1 cellular context compared by ENCODE assay signal in the genomic region with DNA sequence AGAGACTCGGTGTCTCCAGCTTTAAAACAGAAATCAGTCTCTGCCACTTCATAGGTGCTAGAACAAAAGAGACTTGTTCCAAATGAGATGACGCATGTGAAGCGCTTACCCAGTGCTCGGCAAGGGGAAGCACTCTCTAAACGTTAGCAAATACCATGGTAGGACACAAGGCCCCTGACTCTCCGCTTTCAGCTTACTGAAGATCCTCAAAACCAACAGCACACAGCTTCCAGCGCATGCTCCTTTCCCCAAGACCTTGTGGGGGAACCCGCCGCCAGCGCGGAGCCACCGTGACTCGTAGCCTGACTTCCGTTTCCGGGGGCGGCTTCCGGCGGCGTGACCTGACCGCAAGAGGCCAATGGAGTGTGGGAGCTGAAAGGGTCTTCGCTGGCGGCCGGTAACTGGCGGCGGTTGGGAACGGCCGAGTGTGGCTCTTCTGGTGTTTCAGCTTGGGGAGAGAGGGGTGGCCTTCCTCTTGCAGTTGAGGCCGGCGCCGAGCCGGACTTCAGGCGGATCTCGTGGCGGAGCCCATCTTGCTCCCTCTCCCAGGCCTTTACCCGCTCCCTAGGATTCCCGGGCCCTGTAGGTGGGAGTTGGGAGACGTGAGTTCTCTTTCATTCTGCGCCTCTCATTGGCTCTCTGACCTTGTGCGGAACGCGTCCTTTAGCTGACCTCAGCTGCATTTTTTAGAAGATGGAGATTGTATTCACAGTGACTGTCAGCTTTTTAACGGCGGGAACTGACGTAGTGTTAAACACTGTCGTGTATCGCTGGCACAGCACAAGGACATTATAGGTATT.
TF ChIP-seq lines count a peak whose summit lies in the region.

A gene with protein sequence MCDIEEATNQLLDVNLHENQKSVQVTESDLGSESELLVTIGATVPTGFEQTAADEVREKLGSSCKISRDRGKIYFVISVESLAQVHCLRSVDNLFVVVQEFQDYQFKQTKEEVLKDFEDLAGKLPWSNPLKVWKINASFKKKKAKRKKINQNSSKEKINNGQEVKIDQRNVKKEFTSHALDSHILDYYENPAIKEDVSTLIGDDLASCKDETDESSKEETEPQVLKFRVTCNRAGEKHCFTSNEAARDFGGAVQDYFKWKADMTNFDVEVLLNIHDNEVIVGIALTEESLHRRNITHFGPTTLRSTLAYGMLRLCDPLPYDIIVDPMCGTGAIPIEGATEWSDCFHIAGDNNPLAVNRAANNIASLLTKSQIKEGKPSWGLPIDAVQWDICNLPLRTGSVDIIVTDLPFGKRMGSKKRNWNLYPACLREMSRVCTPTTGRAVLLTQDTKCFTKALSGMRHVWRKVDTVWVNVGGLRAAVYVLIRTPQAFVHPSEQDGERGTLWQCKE (plus strand): TSS at position 324 of the 800 bp plus-strand sequence. CDS start 2,015 bp downstream, outside the sequence.

TF ChIP-seq in HepG2, 621 proteins besides CTCF, POLR2A, EP300 and RAD21 (continued from another document and continues in another):
- TF ChIP-seq, protein P1, sequence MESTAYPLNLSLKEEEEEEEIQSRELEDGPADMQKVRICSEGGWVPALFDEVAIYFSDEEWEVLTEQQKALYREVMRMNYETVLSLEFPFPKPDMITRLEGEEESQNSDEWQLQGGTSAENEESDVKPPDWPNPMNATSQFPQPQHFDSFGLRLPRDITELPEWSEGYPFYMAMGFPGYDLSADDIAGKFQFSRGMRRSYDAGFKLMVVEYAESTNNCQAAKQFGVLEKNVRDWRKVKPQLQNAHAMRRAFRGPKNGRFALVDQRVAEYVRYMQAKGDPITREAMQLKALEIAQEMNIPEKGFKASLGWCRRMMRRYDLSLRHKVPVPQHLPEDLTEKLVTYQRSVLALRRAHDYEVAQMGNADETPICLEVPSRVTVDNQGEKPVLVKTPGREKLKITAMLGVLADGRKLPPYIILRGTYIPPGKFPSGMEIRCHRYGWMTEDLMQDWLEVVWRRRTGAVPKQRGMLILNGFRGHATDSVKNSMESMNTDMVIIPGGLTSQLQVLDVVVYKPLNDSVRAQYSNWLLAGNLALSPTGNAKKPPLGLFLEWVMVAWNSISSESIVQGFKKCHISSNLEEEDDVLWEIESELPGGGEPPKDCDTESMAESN (CRISPR knock-in tag; conservative IDR thresholded peaks at IDR 0.05): peak; percentile 87; the same call in 1 of the 2 replicates
- TF ChIP-seq ZFX (CRISPR knock-in tag; IDR thresholded peaks at IDR 0.05; ENCODE audit: low read depth): peak; percentile 97
- TF ChIP-seq SMYD3 (CRISPR knock-in tag; IDR thresholded peaks at IDR 0.05): peak; percentile 91
- TF ChIP-seq ZNF563 (CRISPR knock-in tag; IDR thresholded peaks at IDR 0.05): peak; percentile 57; the same call in 1 of the 2 replicates
- TF ChIP-seq SSRP1 (CRISPR knock-in tag; IDR thresholded peaks at IDR 0.05): no peak
- no peak for TF ChIP-seq IKZF1 (IDR thresholded peaks at IDR 0.05)
- TF ChIP-seq, protein P2, sequence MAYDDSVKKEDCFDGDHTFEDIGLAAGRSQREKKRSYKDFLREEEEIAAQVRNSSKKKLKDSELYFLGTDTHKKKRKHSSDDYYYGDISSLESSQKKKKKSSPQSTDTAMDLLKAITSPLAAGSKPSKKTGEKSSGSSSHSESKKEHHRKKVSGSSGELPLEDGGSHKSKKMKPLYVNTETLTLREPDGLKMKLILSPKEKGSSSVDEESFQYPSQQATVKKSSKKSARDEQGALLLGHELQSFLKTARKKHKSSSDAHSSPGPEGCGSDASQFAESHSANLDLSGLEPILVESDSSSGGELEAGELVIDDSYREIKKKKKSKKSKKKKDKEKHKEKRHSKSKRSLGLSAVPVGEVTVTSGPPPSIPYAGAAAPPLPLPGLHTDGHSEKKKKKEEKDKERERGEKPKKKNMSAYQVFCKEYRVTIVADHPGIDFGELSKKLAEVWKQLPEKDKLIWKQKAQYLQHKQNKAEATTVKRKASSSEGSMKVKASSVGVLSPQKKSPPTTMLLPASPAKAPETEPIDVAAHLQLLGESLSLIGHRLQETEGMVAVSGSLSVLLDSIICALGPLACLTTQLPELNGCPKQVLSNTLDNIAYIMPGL (CRISPR knock-in tag; IDR thresholded peaks at IDR 0.05; ENCODE audit: borderline replicate concordance in 1 of 2, low read depth in 1 of 2): peak; percentile 54 to 64; a peak in 2 of 4 replicates
- TF ChIP-seq ZNF672 (CRISPR knock-in tag; IDR thresholded peaks at IDR 0.05): no peak
- no peak for TF ChIP-seq ELF4 (CRISPR knock-in tag; IDR thresholded peaks at IDR 0.05; ENCODE audit: borderline replicate concordance)
- TF ChIP-seq, protein P3, sequence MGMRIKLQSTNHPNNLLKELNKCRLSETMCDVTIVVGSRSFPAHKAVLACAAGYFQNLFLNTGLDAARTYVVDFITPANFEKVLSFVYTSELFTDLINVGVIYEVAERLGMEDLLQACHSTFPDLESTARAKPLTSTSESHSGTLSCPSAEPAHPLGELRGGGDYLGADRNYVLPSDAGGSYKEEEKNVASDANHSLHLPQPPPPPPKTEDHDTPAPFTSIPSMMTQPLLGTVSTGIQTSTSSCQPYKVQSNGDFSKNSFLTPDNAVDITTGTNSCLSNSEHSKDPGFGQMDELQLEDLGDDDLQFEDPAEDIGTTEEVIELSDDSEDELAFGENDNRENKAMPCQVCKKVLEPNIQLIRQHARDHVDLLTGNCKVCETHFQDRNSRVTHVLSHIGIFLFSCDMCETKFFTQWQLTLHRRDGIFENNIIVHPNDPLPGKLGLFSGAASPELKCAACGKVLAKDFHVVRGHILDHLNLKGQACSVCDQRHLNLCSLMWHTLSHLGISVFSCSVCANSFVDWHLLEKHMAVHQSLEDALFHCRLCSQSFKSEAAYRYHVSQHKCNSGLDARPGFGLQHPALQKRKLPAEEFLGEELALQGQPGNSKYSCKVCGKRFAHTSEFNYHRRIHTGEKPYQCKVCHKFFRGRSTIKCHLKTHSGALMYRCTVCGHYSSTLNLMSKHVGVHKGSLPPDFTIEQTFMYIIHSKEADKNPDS (CRISPR knock-in tag; IDR thresholded peaks at IDR 0.05): no peak; the same call in 1 of the 2 replicates
- TF ChIP-seq, protein P4, sequence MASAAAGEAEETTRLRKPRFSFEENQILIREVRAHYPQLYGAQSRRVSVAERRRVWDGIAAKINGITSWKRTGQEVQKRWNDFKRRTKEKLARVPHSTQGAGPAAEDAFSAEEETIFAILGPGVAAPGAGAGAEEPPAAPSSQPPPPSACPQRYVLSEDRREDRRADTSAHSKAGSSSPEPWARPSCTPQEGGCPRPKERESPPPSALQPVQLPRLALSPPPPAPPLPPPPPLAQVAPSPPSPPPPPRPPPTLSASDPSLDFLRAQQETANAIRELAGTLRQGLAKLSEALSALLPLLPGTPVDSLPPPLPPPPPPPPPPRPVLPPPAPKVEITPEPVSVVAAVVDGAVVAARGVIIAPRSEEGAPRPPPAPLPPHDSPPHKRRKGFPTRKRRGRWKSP (CRISPR knock-in tag; IDR thresholded peaks at IDR 0.05): peak; percentile 83
- no peak for TF ChIP-seq MLLT10 (CRISPR knock-in tag; IDR thresholded peaks at IDR 0.05)
- 0 out of 2 replicates have a peak, but pooled peaks have one; percentile 61 for TF ChIP-seq KLF13 (CRISPR knock-in tag; IDR thresholded peaks at IDR 0.05)
- TF ChIP-seq CEBPG (CRISPR knock-in tag; IDR thresholded peaks at IDR 0.05): peak; percentile 55
- TF ChIP-seq DNMT3B (CRISPR knock-in tag; conservative IDR thresholded peaks at IDR 0.05): peak; percentile 76; the same call in 1 of the 2 replicates
- TF ChIP-seq ZNF33A (CRISPR knock-in tag; IDR thresholded peaks at IDR 0.05; ENCODE audit: borderline replicate concordance): no peak
- TF ChIP-seq, protein P5, sequence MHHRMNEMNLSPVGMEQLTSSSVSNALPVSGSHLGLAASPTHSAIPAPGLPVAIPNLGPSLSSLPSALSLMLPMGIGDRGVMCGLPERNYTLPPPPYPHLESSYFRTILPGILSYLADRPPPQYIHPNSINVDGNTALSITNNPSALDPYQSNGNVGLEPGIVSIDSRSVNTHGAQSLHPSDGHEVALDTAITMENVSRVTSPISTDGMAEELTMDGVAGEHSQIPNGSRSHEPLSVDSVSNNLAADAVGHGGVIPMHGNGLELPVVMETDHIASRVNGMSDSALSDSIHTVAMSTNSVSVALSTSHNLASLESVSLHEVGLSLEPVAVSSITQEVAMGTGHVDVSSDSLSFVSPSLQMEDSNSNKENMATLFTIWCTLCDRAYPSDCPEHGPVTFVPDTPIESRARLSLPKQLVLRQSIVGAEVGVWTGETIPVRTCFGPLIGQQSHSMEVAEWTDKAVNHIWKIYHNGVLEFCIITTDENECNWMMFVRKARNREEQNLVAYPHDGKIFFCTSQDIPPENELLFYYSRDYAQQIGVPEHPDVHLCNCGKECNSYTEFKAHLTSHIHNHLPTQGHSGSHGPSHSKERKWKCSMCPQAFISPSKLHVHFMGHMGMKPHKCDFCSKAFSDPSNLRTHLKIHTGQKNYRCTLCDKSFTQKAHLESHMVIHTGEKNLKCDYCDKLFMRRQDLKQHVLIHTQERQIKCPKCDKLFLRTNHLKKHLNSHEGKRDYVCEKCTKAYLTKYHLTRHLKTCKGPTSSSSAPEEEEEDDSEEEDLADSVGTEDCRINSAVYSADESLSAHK (CRISPR knock-in tag; IDR thresholded peaks at IDR 0.05; ENCODE audit: borderline replicate concordance): no peak
- no peak for TF ChIP-seq ZNF253 (CRISPR knock-in tag; IDR thresholded peaks at IDR 0.05; ENCODE audit: borderline replicate concordance)
- peak; percentile 70 for TF ChIP-seq ZFP90 (CRISPR knock-in tag; IDR thresholded peaks at IDR 0.05; ENCODE audit: borderline replicate concordance)
- TF ChIP-seq MAF1 (CRISPR knock-in tag; IDR thresholded peaks at IDR 0.05; ENCODE audit: borderline replicate concordance): peak; percentile 37; the same call in 1 of the 2 replicates
- TF ChIP-seq, protein P6, sequence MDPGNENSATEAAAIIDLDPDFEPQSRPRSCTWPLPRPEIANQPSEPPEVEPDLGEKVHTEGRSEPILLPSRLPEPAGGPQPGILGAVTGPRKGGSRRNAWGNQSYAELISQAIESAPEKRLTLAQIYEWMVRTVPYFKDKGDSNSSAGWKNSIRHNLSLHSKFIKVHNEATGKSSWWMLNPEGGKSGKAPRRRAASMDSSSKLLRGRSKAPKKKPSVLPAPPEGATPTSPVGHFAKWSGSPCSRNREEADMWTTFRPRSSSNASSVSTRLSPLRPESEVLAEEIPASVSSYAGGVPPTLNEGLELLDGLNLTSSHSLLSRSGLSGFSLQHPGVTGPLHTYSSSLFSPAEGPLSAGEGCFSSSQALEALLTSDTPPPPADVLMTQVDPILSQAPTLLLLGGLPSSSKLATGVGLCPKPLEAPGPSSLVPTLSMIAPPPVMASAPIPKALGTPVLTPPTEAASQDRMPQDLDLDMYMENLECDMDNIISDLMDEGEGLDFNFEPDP (CRISPR knock-in tag; conservative IDR thresholded peaks at IDR 0.05): 0 out of 2 replicates have a peak, but pooled peaks have one; percentile 68
- TF ChIP-seq ZNF761 (CRISPR knock-in tag; conservative IDR thresholded peaks at IDR 0.05): 0 out of 2 replicates have a peak, but pooled peaks have one; percentile 33
- peak; percentile 65; the same call in 1 of the 2 replicates for TF ChIP-seq KDM5A (IDR thresholded peaks at IDR 0.05; ENCODE audit: borderline replicate concordance, low read length)
- TF ChIP-seq ZNF552 (CRISPR knock-in tag; IDR thresholded peaks at IDR 0.05; ENCODE audit: borderline replicate concordance): no peak
- TF ChIP-seq ZNF451 (CRISPR knock-in tag; IDR thresholded peaks at IDR 0.05): peak; percentile 80; the same call in 1 of the 2 replicates
- TF ChIP-seq HMG20A (CRISPR knock-in tag; IDR thresholded peaks at IDR 0.05; ENCODE audit: borderline replicate concordance): no peak
- 0 out of 2 replicates have a peak, but pooled peaks have one; percentile 75 for TF ChIP-seq ZFP1 (CRISPR knock-in tag; IDR thresholded peaks at IDR 0.05)
- TF ChIP-seq MIER3 (CRISPR knock-in tag; IDR thresholded peaks at IDR 0.05; ENCODE audit: borderline replicate concordance): peak; percentile 52; the same call in 1 of the 2 replicates
- TF ChIP-seq NFYB (CRISPR knock-in tag; IDR thresholded peaks at IDR 0.05): peak; percentile 78
- peak; percentile 90 for TF ChIP-seq HOXA3 (CRISPR knock-in tag; IDR thresholded peaks at IDR 0.05)
- TF ChIP-seq ZFAT (CRISPR knock-in tag; conservative IDR thresholded peaks at IDR 0.05): no peak
- TF ChIP-seq, protein P7, sequence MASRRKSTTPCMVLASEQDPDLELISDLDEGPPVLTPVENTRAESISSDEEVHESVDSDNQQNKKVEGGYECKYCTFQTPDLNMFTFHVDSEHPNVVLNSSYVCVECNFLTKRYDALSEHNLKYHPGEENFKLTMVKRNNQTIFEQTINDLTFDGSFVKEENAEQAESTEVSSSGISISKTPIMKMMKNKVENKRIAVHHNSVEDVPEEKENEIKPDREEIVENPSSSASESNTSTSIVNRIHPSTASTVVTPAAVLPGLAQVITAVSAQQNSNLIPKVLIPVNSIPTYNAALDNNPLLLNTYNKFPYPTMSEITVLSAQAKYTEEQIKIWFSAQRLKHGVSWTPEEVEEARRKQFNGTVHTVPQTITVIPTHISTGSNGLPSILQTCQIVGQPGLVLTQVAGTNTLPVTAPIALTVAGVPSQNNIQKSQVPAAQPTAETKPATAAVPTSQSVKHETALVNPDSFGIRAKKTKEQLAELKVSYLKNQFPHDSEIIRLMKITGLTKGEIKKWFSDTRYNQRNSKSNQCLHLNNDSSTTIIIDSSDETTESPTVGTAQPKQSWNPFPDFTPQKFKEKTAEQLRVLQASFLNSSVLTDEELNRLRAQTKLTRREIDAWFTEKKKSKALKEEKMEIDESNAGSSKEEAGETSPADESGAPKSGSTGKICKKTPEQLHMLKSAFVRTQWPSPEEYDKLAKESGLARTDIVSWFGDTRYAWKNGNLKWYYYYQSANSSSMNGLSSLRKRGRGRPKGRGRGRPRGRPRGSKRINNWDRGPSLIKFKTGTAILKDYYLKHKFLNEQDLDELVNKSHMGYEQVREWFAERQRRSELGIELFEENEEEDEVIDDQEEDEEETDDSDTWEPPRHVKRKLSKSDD (CRISPR knock-in tag; IDR thresholded peaks at IDR 0.05; ENCODE audit: low read depth): no peak; the same call in none of the 2 replicates
- 0 out of 2 replicates have a peak, but pooled peaks have one; percentile 65 for TF ChIP-seq ZNF530 (CRISPR knock-in tag; IDR thresholded peaks at IDR 0.05; ENCODE audit: low read depth)
- TF ChIP-seq, protein P8, sequence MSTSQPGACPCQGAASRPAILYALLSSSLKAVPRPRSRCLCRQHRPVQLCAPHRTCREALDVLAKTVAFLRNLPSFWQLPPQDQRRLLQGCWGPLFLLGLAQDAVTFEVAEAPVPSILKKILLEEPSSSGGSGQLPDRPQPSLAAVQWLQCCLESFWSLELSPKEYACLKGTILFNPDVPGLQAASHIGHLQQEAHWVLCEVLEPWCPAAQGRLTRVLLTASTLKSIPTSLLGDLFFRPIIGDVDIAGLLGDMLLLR (CRISPR knock-in tag; IDR thresholded peaks at IDR 0.05): no peak; the same call in 1 of the 2 replicates
- TF ChIP-seq ZNF256 (CRISPR knock-in tag; conservative IDR thresholded peaks at IDR 0.05): peak; percentile 80
